2 cellular contexts compared by ENCODE assay signal in the genomic region with DNA sequence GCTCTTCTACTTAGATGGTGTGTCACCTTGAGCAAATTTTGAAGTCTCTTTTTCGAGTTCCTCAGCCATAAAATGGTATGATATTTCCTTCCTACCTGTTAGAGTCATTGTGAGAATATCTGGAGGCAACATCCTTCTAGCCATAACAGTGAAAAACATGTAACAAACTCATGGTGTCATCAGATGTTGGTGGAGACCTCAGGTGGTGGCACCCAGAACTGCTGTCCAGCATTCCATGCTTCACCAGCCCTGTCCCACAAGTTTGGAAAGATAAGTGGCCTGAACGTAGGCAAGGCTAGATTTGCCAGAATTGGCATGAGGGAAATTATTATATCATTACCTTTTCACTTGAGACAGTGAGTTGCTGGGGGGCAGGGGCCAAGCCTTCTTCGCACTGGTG.
TF ChIP-seq lines count a peak whose summit lies in the region.

No MANE protein-coding gene starts in this region.

TF ChIP-seq in liver, 16 proteins besides CTCF, POLR2A, EP300 and RAD21:
- TF ChIP-seq FOXA2 (IDR thresholded peaks at IDR 0.05): no peak
- no peak for TF ChIP-seq JUND (IDR thresholded peaks at IDR 0.05)
- TF ChIP-seq SP1 (IDR thresholded peaks at IDR 0.05): no peak
- TF ChIP-seq HNF4A (conservative IDR thresholded peaks at IDR 0.05): no peak
- TF ChIP-seq GABPA (IDR thresholded peaks at IDR 0.05 in 1 of 2, conservative IDR thresholded peaks at IDR 0.05 in 1 of 2): no peak
- TF ChIP-seq MAX (IDR thresholded peaks at IDR 0.05): no peak
- no peak for TF ChIP-seq REST (IDR thresholded peaks at IDR 0.05)
- TF ChIP-seq NR2F2 (IDR thresholded peaks at IDR 0.05): no peak
- TF ChIP-seq HNF4G (IDR thresholded peaks at IDR 0.05): no peak
- TF ChIP-seq, protein P1, sequence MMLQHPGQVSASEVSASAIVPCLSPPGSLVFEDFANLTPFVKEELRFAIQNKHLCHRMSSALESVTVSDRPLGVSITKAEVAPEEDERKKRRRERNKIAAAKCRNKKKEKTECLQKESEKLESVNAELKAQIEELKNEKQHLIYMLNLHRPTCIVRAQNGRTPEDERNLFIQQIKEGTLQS (IDR thresholded peaks at IDR 0.05): no peak
- no peak for TF ChIP-seq TAF1 (conservative IDR thresholded peaks at IDR 0.05)
- TF ChIP-seq YY1 (IDR thresholded peaks at IDR 0.05): no peak

TF ChIP-seq in HepG2, 621 proteins besides CTCF, POLR2A, EP300 and RAD21:
- TF ChIP-seq KLF9 (CRISPR knock-in tag; IDR thresholded peaks at IDR 0.05; ENCODE audit: low read depth) (no peak), ZNF556 (CRISPR knock-in tag; IDR thresholded peaks at IDR 0.05; ENCODE audit: borderline replicate concordance) (no peak), REXO4 (CRISPR knock-in tag; IDR thresholded peaks at IDR 0.05; ENCODE audit: borderline replicate concordance) (no peak), ZNF780A (CRISPR knock-in tag; IDR thresholded peaks at IDR 0.05) (no peak), ZNF850 (CRISPR knock-in tag; conservative IDR thresholded peaks at IDR 0.05) (no peak), CENPX (CRISPR knock-in tag; IDR thresholded peaks at IDR 0.05) (no peak), SMAD3 (CRISPR knock-in tag; IDR thresholded peaks at IDR 0.05) (no peak), SETDB1 (CRISPR knock-in tag; IDR thresholded peaks at IDR 0.05; ENCODE audit: borderline replicate concordance) (no peak), HDAC2 (CRISPR knock-in tag; IDR thresholded peaks at IDR 0.05) (no peak), ZNF766 (CRISPR knock-in tag; IDR thresholded peaks at IDR 0.05; ENCODE audit: borderline replicate concordance) (no peak), DR1 (CRISPR knock-in tag; IDR thresholded peaks at IDR 0.05) (no peak)
- TF ChIP-seq, protein P2, sequence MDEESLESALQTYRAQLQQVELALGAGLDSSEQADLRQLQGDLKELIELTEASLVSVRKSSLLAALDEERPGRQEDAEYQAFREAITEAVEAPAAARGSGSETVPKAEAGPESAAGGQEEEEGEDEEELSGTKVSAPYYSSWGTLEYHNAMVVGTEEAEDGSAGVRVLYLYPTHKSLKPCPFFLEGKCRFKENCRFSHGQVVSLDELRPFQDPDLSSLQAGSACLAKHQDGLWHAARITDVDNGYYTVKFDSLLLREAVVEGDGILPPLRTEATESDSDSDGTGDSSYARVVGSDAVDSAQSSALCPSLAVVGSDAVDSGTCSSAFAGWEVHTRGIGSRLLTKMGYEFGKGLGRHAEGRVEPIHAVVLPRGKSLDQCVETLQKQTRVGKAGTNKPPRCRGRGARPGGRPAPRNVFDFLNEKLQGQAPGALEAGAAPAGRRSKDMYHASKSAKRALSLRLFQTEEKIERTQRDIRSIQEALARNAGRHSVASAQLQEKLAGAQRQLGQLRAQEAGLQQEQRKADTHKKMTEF (CRISPR knock-in tag; IDR thresholded peaks at IDR 0.05): no peak
TF ChIP-seq in HepG2: peak in this region for 0.
